In the genomic region with DNA sequence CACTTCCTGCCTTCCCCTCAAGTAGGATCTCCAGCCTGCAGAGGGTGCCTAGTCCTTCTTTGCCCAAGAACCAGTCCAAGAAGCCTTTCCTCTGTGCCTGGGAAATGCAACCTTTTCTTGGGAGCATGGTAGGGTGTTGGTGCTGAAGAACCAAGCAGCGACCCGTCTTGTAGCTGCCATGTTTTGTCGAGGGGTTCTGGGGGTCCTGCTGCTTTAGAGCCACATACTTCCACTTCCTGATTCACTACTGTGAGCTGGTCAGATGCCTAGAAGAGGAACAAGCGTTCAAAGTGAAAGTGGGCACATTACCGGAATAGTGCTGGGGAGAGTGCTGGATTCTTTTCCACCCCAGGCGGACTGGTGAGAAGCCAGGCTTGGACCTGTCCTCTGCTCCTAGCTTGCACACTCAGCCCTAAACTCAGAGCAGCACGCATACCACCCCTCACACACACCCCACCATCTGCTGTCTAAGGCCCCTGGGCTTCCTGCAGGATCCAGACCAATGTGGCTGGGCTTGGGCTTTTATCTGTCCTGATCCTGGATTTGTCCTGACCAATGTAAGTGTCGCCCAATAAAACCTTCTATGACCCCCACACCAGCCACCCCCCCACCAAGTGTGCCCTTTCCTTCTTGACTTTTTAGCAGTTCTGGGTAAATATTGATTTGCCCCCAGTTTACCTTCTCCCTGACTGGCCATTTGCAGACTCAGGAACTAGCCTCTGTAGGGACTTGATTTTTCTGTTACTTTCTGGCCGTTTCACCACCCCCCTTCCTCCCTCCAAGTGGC, we compare ENCODE assay signal across 7 cellular contexts. TPM values are rescaled to one million over a fixed set of nuclear protein-coding genes. Genes with fewer than 3 reads are reported as not detected.
DNase-seq lines count a peak whose midpoint lies in the region; ATAC-seq and FAIRE-seq lines count a peak whose summit lies in the region.
"Had no signal": no experiment of that assay in that cellular context is flagged by ENCODE, and none has a peak within 500 bp of the region (broad histone marks: within the 10 kb centered on the region; RNA-seq: fewer than 3 reads in every experiment).

No MANE protein-coding gene starts in this region.

- H3K4me1 ChIP-seq in SJSA1 (replicated peaks): peaks cover 33% of the 10 kb centered on the region

- 0 out of 2 replicates have a peak, but pooled peaks cover 3% of the 10 kb centered on the region for H3K27me3 ChIP-seq in SJSA1 (replicated peaks)

- H3K36me3 ChIP-seq in SJSA1: 0 out of 2 replicates have a peak, but pooled peaks cover 4% of the 10 kb centered on the region

- no peak overlapping the region for H3K27ac ChIP-seq in SJSA1

- FAIRE-seq in GM18507 (lab: Jason Lieb, UNC): peak; percentile 24

- DNase-seq in GM18507 (ENCODE audit: extremely low spot score, insufficient read length, low read depth) (no peak), SJSA1 (ENCODE audit: low read depth in 1 of 2, low spot score in 2 of 2) (peak; percentile 20 to 35), midbrain (lab: John Stamatoyannopoulos, UW) (peak; percentile 2), AG20443 (ENCODE audit: low spot score) (no peak)

- H3K9me3 ChIP-seq in SJSA1 (replicated peaks): no peaks in the 10 kb centered on the region

- H3K4me3 ChIP-seq in SJSA1: peak overlapping the region; percentile 85

- ATAC-seq in GM18511 (IDR thresholded peaks at IDR 0.05; ENCODE audit: unreplicated experiment): no peak
- ATAC-seq in HG03175 (IDR thresholded peaks at IDR 0.05; ENCODE audit: unreplicated experiment): no peak

RNA-seq across cellular contexts. Expression of a gene that starts 1.5 kb away (rescaled TPM):
- total RNA-seq in SJSA1 (2014; rRNA removed; shearing (Covaris generic)): 1.7 and 2.5 TPM in 2 replicates
- total RNA-seq: kidney epithelial cell had no signal

RNA-seq across cellular contexts. Expression of a gene that starts 16.4 kb away (rescaled TPM):
- total RNA-seq in SJSA1 (2014; rRNA removed; shearing (Covaris generic)): 4.4 and 5.9 TPM in 2 replicates

RNA-seq across cellular contexts. Expression of a gene that starts 27.3 kb away (rescaled TPM):
- total RNA-seq in SJSA1 (2014; rRNA removed; shearing (Covaris generic)): 8.6 and 15.5 TPM in 2 replicates

RNA-seq across cellular contexts. Expression of a gene that starts 36.1 kb away (rescaled TPM):
- 7.0 and 16.3 TPM in 2 replicates for total RNA-seq in SJSA1 (2014; rRNA removed; shearing (Covaris generic))

RNA-seq across cellular contexts. Expression of a gene that starts 41.2 kb away (rescaled TPM):
- not detected in 2 replicates for total RNA-seq in SJSA1 (2014; rRNA removed; shearing (Covaris generic))
- total RNA-seq: kidney epithelial cell had no signal

Comparison
In these comparisons a context has a peak if more than half of its experiments do, and no peak if none do; other contexts are left out.
1. DNase-seq: peak in SJSA1 (2 of 2) and midbrain (single experiment); none in GM18507 (single experiment) and AG20443 (single experiment).